16 cellular contexts compared by ENCODE assay signal in genomic region chr19:33132425-33132824, GRCh38. TPM values are rescaled to one million over a fixed set of nuclear protein-coding genes. Genes with fewer than 3 reads are reported as not detected.
DNase-seq lines count a peak whose midpoint lies in the region; ATAC-seq and TF ChIP-seq lines count a peak whose summit lies in the region.
"Had no signal": no experiment of that assay in that cellular context is flagged by ENCODE, and none has a peak within 500 bp of the region (broad histone marks: within the 10 kb centered on the region; RNA-seq: fewer than 3 reads in every experiment).

No MANE protein-coding gene starts in this region.

- POLR2A ChIA-PET in GM10248 (lab: Yijun Ruan, JAX) = no interaction called here

- H3K36me3 Mint-ChIP-seq in neural crest cell (ENCODE audit: low read depth) = no peaks in the 10 kb centered on the region

- no peaks in the 10 kb centered on the region for H3K4me1 ChIP-seq in KMS-11 (ENCODE audit: low read depth, poor library complexity, severe bottlenecking)
- H3K4me1 ChIP-seq: lower lobe of right lung had no signal

- H3K27me3 Mint-ChIP-seq in neural crest cell (ENCODE audit: low read depth) = peaks cover 10% of the 10 kb centered on the region

- no peaks in the 10 kb centered on the region for H3K79me2 ChIP-seq in KMS-11 (ENCODE audit: insufficient read depth, low read depth)

- CTCF ChIA-PET in GM10248 (lab: Yijun Ruan, JAX) = interaction anchor here (2.2 kb wide), 1 partner anchor 7 kb away, joined by 4 read pairs; no protein-coding TSS in a partner anchor

- H2AFZ ChIP-seq in KMS-11 (ENCODE audit: low read depth) = no peak overlapping the region

- ATAC-seq in HG03159 (IDR thresholded peaks at IDR 0.05; ENCODE audit: unreplicated experiment) (no peak), HG03457 (IDR thresholded peaks at IDR 0.05; ENCODE audit: unreplicated experiment) (no peak)
- ATAC-seq: stimulated activated naive B cell treated with anti-CD40 and anti-IgM and Interleukin-4, amounts not matched to agents 10 μg/mL and 1 μg/mL and 100 μg/mL, for 72 hours had no signal

- no peaks in the 10 kb centered on the region for H4K20me1 ChIP-seq in KMS-11 (ENCODE audit: insufficient read depth)

- H3K4me3 ChIP-seq in KMS-11 (IDR thresholded peaks at IDR 0.05; ENCODE audit: insufficient read depth, low read depth, low read length) (no peak overlapping the region), choroid plexus epithelial cell (ENCODE audit: low read depth, low read length) (no peak overlapping the region)
- H3K4me3 ChIP-seq: lower lobe of right lung, pancreas had no signal

- DNase-seq in GM10248 (ENCODE audit: extremely low spot score) = no peak
- DNase-seq in choroid plexus epithelial cell (ENCODE audit: low read depth) = no peak
- no peak for DNase-seq in neural crest cell (ENCODE audit: low read depth, low spot score)
- no peak for DNase-seq in NCI-H2081 (lab: John Stamatoyannopoulos, UW)
- DNase-seq: activated naive CD4-positive, alpha-beta T cell treated with anti-CD3 and anti-CD28 coated beads, Interleukin-2, amount 50 U/mL, for 16 hours; cortex of kidney; head of caudate nucleus; lower lobe of right lung; NCI-H1105 treated with DMSO at 0.1 percent for 48 hours; NCI-H748 treated with DMSO at 0.1 percent for 48 hours; stimulated activated CD4-positive, alpha-beta T cell treated with anti-CD3 and anti-CD28 coated beads, Interleukin-1b, Interleukin-23, amount 100 ng/mL, for 48 hours; stimulated activated naive B cell treated with anti-CD40 and anti-IgM and Interleukin-4, amounts not matched to agents 10 μg/mL and 1 μg/mL and 100 μg/mL, for 72 hours had no signal

- no peaks in the 10 kb centered on the region for H3K27me3 ChIP-seq in KMS-11 (ENCODE audit: insufficient read depth, low read depth)
- H3K27me3 ChIP-seq: pancreas had no signal

- no peaks in the 10 kb centered on the region for H3K9me3 Mint-ChIP-seq in neural crest cell
- H3K9me3 Mint-ChIP-seq: stimulated activated naive B cell treated with anti-CD40 and anti-IgM and Interleukin-4, amounts not matched to agents 10 μg/mL and 1 μg/mL and 100 μg/mL, for 72 hours had no signal

- no peak overlapping the region for H3K4me3 Mint-ChIP-seq in neural crest cell
- H3K4me3 Mint-ChIP-seq: stimulated activated naive B cell treated with anti-CD40 and anti-IgM and Interleukin-4, amounts not matched to agents 10 μg/mL and 1 μg/mL and 100 μg/mL, for 72 hours had no signal

- no peaks in the 10 kb centered on the region; the same call in 1 of the 2 replicates for H3K36me3 ChIP-seq in KMS-11 (ENCODE audit: insufficient read depth)

- no peaks in the 10 kb centered on the region for H3K4me1 Mint-ChIP-seq in neural crest cell

- no peak overlapping the region for H3K4me2 ChIP-seq in KMS-11

- no peak overlapping the region for H3K27ac ChIP-seq in KMS-11
- H3K27ac ChIP-seq: lower lobe of right lung, pancreas had no signal

- peak; percentile 24 for TF ChIP-seq CTCF in GM10248 (IDR thresholded peaks at IDR 0.05; ENCODE audit: control extremely low read depth, extremely low read depth, low read depth, missing control alignments)
- TF ChIP-seq CTCF in KMS-11 (conservative IDR thresholded peaks at IDR 0.05; ENCODE audit: low read depth, low read length) = 0 out of 2 replicates have a peak, but pooled peaks have one; percentile 25
- peak; percentile 44 for TF ChIP-seq CTCF in choroid plexus epithelial cell (conservative IDR thresholded peaks at IDR 0.05; ENCODE audit: low read depth, low read length)
- peak; percentile 33 for TF ChIP-seq CTCF in neural crest cell (conservative IDR thresholded peaks at IDR 0.05)

- H3K27ac Mint-ChIP-seq in neural crest cell (ENCODE audit: unreplicated experiment) = no peak overlapping the region
- H3K27ac Mint-ChIP-seq: stimulated activated naive B cell treated with anti-CD40 and anti-IgM and Interleukin-4, amounts not matched to agents 10 μg/mL and 1 μg/mL and 100 μg/mL, for 72 hours had no signal

- no peak overlapping the region for H3K9ac ChIP-seq in KMS-11

RNA-seq across cellular contexts. Expression of gene WDR88, which starts 0.5 kb away (rescaled TPM):
- total RNA-seq in neural crest cell = not detected in 2 replicates
- total RNA-seq: lower lobe of right lung, pancreas had no signal

RNA-seq across cellular contexts. Expression of gene GPATCH1, which starts 51.4 kb away (rescaled TPM):
- 12.9 TPM in 2 replicates for total RNA-seq in neural crest cell
